ENCODE assay signal across 11 cellular contexts in genomic region chr1:205582471-205583291, GRCh38. TPM values are rescaled to one million over a fixed set of nuclear protein-coding genes. Genes with fewer than 3 reads are reported as not detected.
DNase-seq lines count a peak whose midpoint lies in the region; ATAC-seq, FAIRE-seq and TF ChIP-seq lines count a peak whose summit lies in the region.
"Had no signal": no experiment of that assay in that cellular context is flagged by ENCODE, and none has a peak within 500 bp of the region (broad histone marks: within the 10 kb centered on the region; RNA-seq: fewer than 3 reads in every experiment).

No MANE protein-coding gene starts in this region.

- H3K79me2 ChIP-seq in smooth muscle cell (ENCODE audit: low read depth): no peaks in the 10 kb centered on the region

- intact Hi-C loops in activated CD8-positive, alpha-beta T cell treated with anti-CD3 and anti-CD28 coated beads for 36 hours (cut with micrococcal nuclease): no loop called here
- intact Hi-C loops in kidney (cut with DNase I): no loop called here
- intact Hi-C loops in transverse colon (cut with DNase I; ENCODE audit: low total_unique reads): loop anchor here (10.0 kb wide), 1 partner anchor 52 kb away; the partner anchor contains the start of gene ELK4

- in situ Hi-C loops in transverse colon (cut with MboI; ENCODE audit: low pct_ligation_motif_present in 1 of 4, low pct_unique_long_range_greater_than_20kb in 1 of 4, low sequenced_read_pairs in 3 of 4): no loop called here

- H3K9ac ChIP-seq in kidney (ENCODE audit: low read length in 2 of 2): peak overlapping the region in 1 of 2 donors; percentile 8
- no peak overlapping the region for H3K9ac ChIP-seq in smooth muscle cell (ENCODE audit: low read depth)

- H4K20me1 ChIP-seq in smooth muscle cell (ENCODE audit: low read depth): no peaks in the 10 kb centered on the region

- TF ChIP-seq CTCF in activated CD8-positive, alpha-beta T cell treated with anti-CD3 and anti-CD28 coated beads for 36 hours (IDR thresholded peaks at IDR 0.05): no peak
- no peak for TF ChIP-seq CTCF in kidney (IDR thresholded peaks at IDR 0.05; ENCODE audit: borderline replicate concordance, extremely low read depth, insufficient read depth)
- no peak for TF ChIP-seq CTCF in transverse colon (IDR thresholded peaks at IDR 0.05)
- no peak for TF ChIP-seq CTCF in smooth muscle cell (IDR thresholded peaks at IDR 0.05; ENCODE audit: borderline replicate concordance, insufficient read depth, poor library complexity, severe bottlenecking)

- WGBS in transverse colon (ENCODE audit: low coverage in 1 of 2), 2 donors: 34% methylated on average over 6 of the region's 6 CpGs; no CpG with 5 or more reads in 1 of the 2 donors
- 81% methylated on average over 6 of the region's 6 CpGs for WGBS in smooth muscle cell (ENCODE audit: low lambda C conversion rate)

- TF ChIP-seq POLR2A in transverse colon (IDR thresholded peaks at IDR 0.05): peak; percentile 50

- CTCF ChIA-PET in activated CD8-positive, alpha-beta T cell treated with anti-CD3 and anti-CD28 coated beads for 36 hours (lab: Charles Lee): interaction anchor here (0.6 to 2.1 kb wide), 8 partner anchors 9 to 229 kb away, joined by 3 to 12 read pairs (median 7); partner anchors contain the start of gene ELK4
- CTCF ChIA-PET in activated CD4-positive, alpha-beta memory T cell treated with anti-CD3 and anti-CD28 coated beads, Interleukin-2, amount 10 ng/mL, durations not matched to agents 7 days and 5 days (lab: Charles Lee): interaction anchor here (1.5 kb wide), 1 partner anchor 75 kb away, joined by 8 read pairs; no protein-coding TSS in a partner anchor

- DNase-seq in NCI-H748 (lab: John Stamatoyannopoulos, UW; ENCODE audit: unreplicated experiment) (peak; percentile 17), NCI-H748 treated with DMSO at 0.1 percent for 48 hours (lab: John Stamatoyannopoulos, UW) (no peak), kidney (peak; percentile 82), transverse colon (peak; percentile 71), smooth muscle cell (lab: John Stamatoyannopoulos, UW; ENCODE audit: unreplicated experiment) (no peak)
- peak; percentile 65 for DNase-seq in activated CD8-positive, alpha-beta T cell treated with anti-CD3 and anti-CD28 coated beads for 36 hours
- DNase-seq in activated CD4-positive, alpha-beta memory T cell treated with anti-CD3 and anti-CD28 coated beads, Interleukin-2, amount 10 ng/mL, durations not matched to agents 7 days and 5 days: no peak
- DNase-seq: SIG-M5; stimulated activated CD4-positive, alpha-beta T cell treated with anti-CD3 and anti-CD28 coated beads, Interleukin-2, amount 100 ng/mL, for 48 hours had no signal

- H3F3A ChIP-seq in smooth muscle cell (ENCODE audit: low read depth): no peaks in the 10 kb centered on the region

- peaks cover 12% of the 10 kb centered on the region for H3K4me1 Mint-ChIP-seq in activated CD8-positive, alpha-beta T cell treated with anti-CD3 and anti-CD28 coated beads for 36 hours (ENCODE audit: low read depth)
- no peaks in the 10 kb centered on the region for H3K4me1 Mint-ChIP-seq in activated CD4-positive, alpha-beta memory T cell treated with anti-CD3 and anti-CD28 coated beads, Interleukin-2, amount 10 ng/mL, durations not matched to agents 7 days and 5 days

- peak overlapping the region; percentile 46 for H3K27ac Mint-ChIP-seq in activated CD8-positive, alpha-beta T cell treated with anti-CD3 and anti-CD28 coated beads for 36 hours
- no peak overlapping the region for H3K27ac Mint-ChIP-seq in activated CD4-positive, alpha-beta memory T cell treated with anti-CD3 and anti-CD28 coated beads, Interleukin-2, amount 10 ng/mL, durations not matched to agents 7 days and 5 days

- no peaks in the 10 kb centered on the region for H3K36me3 ChIP-seq in kidney (ENCODE audit: control insufficient read depth in 1 of 2, insufficient read depth in 2 of 2, low read length in 2 of 2)
- no peaks in the 10 kb centered on the region for H3K36me3 ChIP-seq in transverse colon
- H3K36me3 ChIP-seq in smooth muscle cell (ENCODE audit: low read depth): no peaks in the 10 kb centered on the region
- H3K36me3 ChIP-seq: cardiac muscle cell had no signal

- no peak for FAIRE-seq in kidney (lab: Jason Lieb, UNC)

- POLR2A ChIA-PET in activated CD8-positive, alpha-beta T cell treated with anti-CD3 and anti-CD28 coated beads for 36 hours (lab: Charles Lee): no interaction called here
- POLR2A ChIA-PET in activated CD4-positive, alpha-beta memory T cell treated with anti-CD3 and anti-CD28 coated beads, Interleukin-2, amount 10 ng/mL, durations not matched to agents 7 days and 5 days (lab: Charles Lee): interaction anchor here (1.6 kb wide), 1 partner anchor 9 kb away, joined by 4 read pairs; no protein-coding TSS in a partner anchor

- H3K9me3 Mint-ChIP-seq in activated CD8-positive, alpha-beta T cell treated with anti-CD3 and anti-CD28 coated beads for 36 hours: no peaks in the 10 kb centered on the region
- H3K9me3 Mint-ChIP-seq in activated CD4-positive, alpha-beta memory T cell treated with anti-CD3 and anti-CD28 coated beads, Interleukin-2, amount 10 ng/mL, durations not matched to agents 7 days and 5 days: no peaks in the 10 kb centered on the region

- H3K27me3 ChIP-seq in transverse colon (no peaks in the 10 kb centered on the region), smooth muscle cell (ENCODE audit: low read depth) (peaks cover 46% of the 10 kb centered on the region)

- H3K4me1 ChIP-seq in kidney (ENCODE audit: control insufficient read depth in 1 of 2, insufficient read depth in 1 of 2, low read depth in 1 of 2, low read length in 2 of 2) (peaks cover 7 to 16% of the 10 kb centered on the region in 2 donors), transverse colon (peaks cover 11 to 34% (median 24%) of the 10 kb centered on the region in 4 donors), smooth muscle cell (ENCODE audit: low read depth) (no peaks in the 10 kb centered on the region)

- H3K27me3 Mint-ChIP-seq in activated CD8-positive, alpha-beta T cell treated with anti-CD3 and anti-CD28 coated beads for 36 hours: peaks cover under 1% of the 10 kb centered on the region
- H3K27me3 Mint-ChIP-seq in activated CD4-positive, alpha-beta memory T cell treated with anti-CD3 and anti-CD28 coated beads, Interleukin-2, amount 10 ng/mL, durations not matched to agents 7 days and 5 days: peaks cover 10% of the 10 kb centered on the region

- no peaks in the 10 kb centered on the region for H3K9me3 ChIP-seq in kidney (ENCODE audit: control insufficient read depth in 1 of 2, low read length in 2 of 2)
- H3K9me3 ChIP-seq in transverse colon: no peaks in the 10 kb centered on the region
- H3K9me3 ChIP-seq in smooth muscle cell (replicated peaks; ENCODE audit: low read depth): no peaks in the 10 kb centered on the region

- ATAC-seq in activated CD8-positive, alpha-beta T cell treated with anti-CD3 and anti-CD28 coated beads for 36 hours: peak; percentile 83
- ATAC-seq in HG03520 (IDR thresholded peaks at IDR 0.05; ENCODE audit: unreplicated experiment): no peak

- H3K27ac ChIP-seq in kidney (ENCODE audit: low read depth in 2 of 2, low read length in 2 of 2) (peak overlapping the region; percentile 51 to 79), transverse colon (peak overlapping the region; percentile 67 to 85 (median 71)), smooth muscle cell (ENCODE audit: low read depth) (no peak overlapping the region)
- H3K27ac ChIP-seq: cardiac muscle cell had no signal

- H3K36me3 Mint-ChIP-seq in activated CD8-positive, alpha-beta T cell treated with anti-CD3 and anti-CD28 coated beads for 36 hours (ENCODE audit: low read depth): no peaks in the 10 kb centered on the region
- H3K36me3 Mint-ChIP-seq in activated CD4-positive, alpha-beta memory T cell treated with anti-CD3 and anti-CD28 coated beads, Interleukin-2, amount 10 ng/mL, durations not matched to agents 7 days and 5 days (ENCODE audit: low read depth): no peaks in the 10 kb centered on the region

- H2AFZ ChIP-seq in smooth muscle cell (ENCODE audit: low read depth): no peak overlapping the region

- H3K4me3 ChIP-seq in kidney (ENCODE audit: low read length in 2 of 2) (no peak overlapping the region), transverse colon (no peak overlapping the region), smooth muscle cell (no peak overlapping the region)
- H3K4me3 ChIP-seq: cardiac muscle cell had no signal

- H3K4me2 ChIP-seq in smooth muscle cell: no peak overlapping the region

- no peak overlapping the region for H3K4me3 Mint-ChIP-seq in activated CD8-positive, alpha-beta T cell treated with anti-CD3 and anti-CD28 coated beads for 36 hours
- H3K4me3 Mint-ChIP-seq in activated CD4-positive, alpha-beta memory T cell treated with anti-CD3 and anti-CD28 coated beads, Interleukin-2, amount 10 ng/mL, durations not matched to agents 7 days and 5 days: no peak overlapping the region

- no peak for TF ChIP-seq EP300 in transverse colon (IDR thresholded peaks at IDR 0.05; ENCODE audit: low read depth)

RNA-seq across cellular contexts. Expression of gene ELK4, which starts 49.1 kb away (rescaled TPM):
- total RNA-seq in activated CD8-positive, alpha-beta T cell treated with anti-CD3 and anti-CD28 coated beads for 36 hours: 10 to 100 TPM; 61.5 to 62.1 TPM
- total RNA-seq in kidney: 87.3 TPM
- 4.2 TPM for polyA plus RNA-seq in kidney (ENCODE audit: insufficient read depth, low read depth, low replicate concordance)
- 10 to 100 TPM; 16.0 to 24.1 (median 19.7) TPM for total RNA-seq in transverse colon
- total RNA-seq in smooth muscle cell: 15.5 and 16.6 TPM in 2 replicates
- polyA plus RNA-seq in smooth muscle cell: 3.6 and 3.7 TPM in 2 replicates
- total RNA-seq in activated CD4-positive, alpha-beta memory T cell treated with anti-CD3 and anti-CD28 coated beads, Interleukin-2, amount 10 ng/mL, durations not matched to agents 7 days and 5 days: 10 to 100 TPM; 80.6 to 83.0 TPM

Comparison
In these comparisons a context has a peak if more than half of its experiments do, and no peak if none do; other contexts are left out.
1. DNase-seq: peak in NCI-H748 (single experiment), activated CD8-positive, alpha-beta T cell treated with anti-CD3 and anti-CD28 coated beads for 36 hours (single experiment), kidney (single experiment) and transverse colon (single experiment); none in NCI-H748 treated with DMSO at 0.1 percent for 48 hours (single experiment), smooth muscle cell (single experiment) and activated CD4-positive, alpha-beta memory T cell treated with anti-CD3 and anti-CD28 coated beads, Interleukin-2, amount 10 ng/mL, durations not matched to agents 7 days and 5 days (single experiment).